In genomic region chr19:19459099-19459498, GRCh38 we compare ENCODE assay signal across 10 cellular contexts. TPM values are rescaled to one million over a fixed set of nuclear protein-coding genes. Genes with fewer than 3 reads are reported as not detected.
DNase-seq lines count a peak whose midpoint lies in the region; ATAC-seq and TF ChIP-seq lines count a peak whose summit lies in the region.
"Had no signal": no experiment of that assay in that cellular context is flagged by ENCODE, and none has a peak within 500 bp of the region (broad histone marks: within the 10 kb centered on the region; RNA-seq: fewer than 3 reads in every experiment).

No MANE protein-coding gene starts in this region.

- H3K27me3 Mint-ChIP-seq in neural crest cell (ENCODE audit: low read depth), result no peaks in the 10 kb centered on the region

- H3K27ac ChIP-seq in BLaER1 treated with 17β-estradiol and CSF1 and Interleukin-3, amounts not matched to agents 10 nM and 100 nM, result peak overlapping the region; percentile 69 to 91 (median 85)
- H3K27ac ChIP-seq in foreskin keratinocyte, result no peak overlapping the region

- H3K9me3 ChIP-seq in BLaER1 treated with 17β-estradiol and CSF1 and Interleukin-3, amounts not matched to agents 10 nM and 100 nM (replicated peaks in 1 of 11), result peaks cover 0 to 5% (median 2%) of the 10 kb centered on the region in 11 experiments; a peak in 8 of 22 replicates
- H3K9me3 ChIP-seq: gastroesophageal sphincter had no signal

- no peaks in the 10 kb centered on the region for H3K27me3 ChIP-seq in BLaER1 treated with 17β-estradiol and CSF1 and Interleukin-3, amounts not matched to agents 10 nM and 100 nM
- H3K27me3 ChIP-seq in foreskin keratinocyte, result no peaks in the 10 kb centered on the region
- H3K27me3 ChIP-seq: gastroesophageal sphincter had no signal

- H3K4me1 Mint-ChIP-seq in neural crest cell, result peaks cover 56% of the 10 kb centered on the region

- no peaks in the 10 kb centered on the region for H3K9me3 Mint-ChIP-seq in neural crest cell
- H3K9me3 Mint-ChIP-seq: H9 had no signal

- peak overlapping the region; percentile 2 for H3K4me3 Mint-ChIP-seq in neural crest cell
- H3K4me3 Mint-ChIP-seq: H9 had no signal

- peak overlapping the region; percentile 65 to 83 (median 76); a peak in 20 of 22 replicates for H3K9ac ChIP-seq in BLaER1 treated with 17β-estradiol and CSF1 and Interleukin-3, amounts not matched to agents 10 nM and 100 nM

- peaks cover 79 to 95% (median 88%) of the 10 kb centered on the region in 10 experiments for H3K4me1 ChIP-seq in BLaER1 treated with 17β-estradiol and CSF1 and Interleukin-3, amounts not matched to agents 10 nM and 100 nM
- peaks cover 48% of the 10 kb centered on the region for H3K4me1 ChIP-seq in foreskin keratinocyte

- H3K4me3 ChIP-seq in BLaER1 treated with 17β-estradiol and CSF1 and Interleukin-3, amounts not matched to agents 10 nM and 100 nM, result peak overlapping the region; percentile 15 to 63 (median 53); a peak in 14 of 20 replicates
- no peak overlapping the region for H3K4me3 ChIP-seq in astrocyte of the spinal cord (ENCODE audit: low read depth, low read length)
- H3K4me3 ChIP-seq: gastroesophageal sphincter had no signal

- H3K36me3 ChIP-seq in BLaER1 treated with 17β-estradiol and CSF1 and Interleukin-3, amounts not matched to agents 10 nM and 100 nM, result peaks cover 13 to 44% (median 25%) of the 10 kb centered on the region in 11 experiments
- H3K36me3 ChIP-seq: gastroesophageal sphincter had no signal

- H3K4me2 ChIP-seq in BLaER1 treated with 17β-estradiol and CSF1 and Interleukin-3, amounts not matched to agents 10 nM and 100 nM, result peak overlapping the region; percentile 92 to 100 (median 97)

- peak overlapping the region; percentile 27 for H3K27ac Mint-ChIP-seq in neural crest cell (ENCODE audit: unreplicated experiment)

- ATAC-seq in HG02884 (IDR thresholded peaks at IDR 0.05; ENCODE audit: unreplicated experiment), result peak; percentile 20
- ATAC-seq in HG02763 (IDR thresholded peaks at IDR 0.05; ENCODE audit: unreplicated experiment), result no peak
- ATAC-seq in foreskin keratinocyte, result no peak
- ATAC-seq: gastroesophageal sphincter had no signal

- no peaks in the 10 kb centered on the region for H3K36me3 Mint-ChIP-seq in neural crest cell (ENCODE audit: low read depth)

- H4K20me1 ChIP-seq in BLaER1 treated with 17β-estradiol and CSF1 and Interleukin-3, amounts not matched to agents 10 nM and 100 nM, result peaks cover 66 to 100% (median 100%) of the 10 kb centered on the region in 11 experiments; a peak in 21 of 22 replicates

- peak; percentile 45 for DNase-seq in astrocyte of the spinal cord (ENCODE audit: low read depth, low spot score)
- DNase-seq in neural crest cell (ENCODE audit: low read depth, low spot score), result no peak
- no peak for DNase-seq in foreskin keratinocyte
- DNase-seq in RPMI8226, result no peak
- DNase-seq in NOMO-1 treated with dmso at 0.1 percent for 144 hours (lab: John Stamatoyannopoulos, UW; ENCODE audit: unreplicated experiment), result no peak
- DNase-seq: H9 had no signal

- no peak for TF ChIP-seq CTCF in astrocyte of the spinal cord (IDR thresholded peaks at IDR 0.05; ENCODE audit: low read depth, low read length)
- no peak for TF ChIP-seq CTCF in neural crest cell (conservative IDR thresholded peaks at IDR 0.05)
- TF ChIP-seq CTCF in foreskin keratinocyte (conservative IDR thresholded peaks at IDR 0.05), result no peak

- in situ Hi-C loops in astrocyte of the spinal cord (cut with HindIII; ENCODE audit: low sequenced_read_pairs), result no loop called here

RNA-seq across cellular contexts. Expression of gene GATAD2A, which starts 53.6 kb away (rescaled TPM):
- 150 and 158 TPM in 2 replicates for total RNA-seq in neural crest cell
- total RNA-seq in foreskin keratinocyte, result 67.7 and 80.2 TPM in 2 replicates
- 23.9 and 25.9 TPM in 2 replicates for polyA plus RNA-seq in foreskin keratinocyte

RNA-seq across cellular contexts. Expression of gene TSSK6, which starts 56.2 kb away (rescaled TPM):
- total RNA-seq in neural crest cell (2.7 and 2.9 TPM in 2 replicates), foreskin keratinocyte (0.44 and 0.53 TPM in 2 replicates)
- polyA plus RNA-seq in foreskin keratinocyte, result 0.34 and 0.38 TPM in 2 replicates

RNA-seq across cellular contexts. Expression of gene NDUFA13, which starts 56.9 kb away (rescaled TPM):
- total RNA-seq in neural crest cell, result 371 and 389 TPM in 2 replicates
- total RNA-seq in foreskin keratinocyte, result 260 and 261 TPM in 2 replicates
- polyA plus RNA-seq in foreskin keratinocyte, result 259 and 301 TPM in 2 replicates
